In genomic region chr9:105912868-105913516, GRCh38 we compare ENCODE assay signal across 16 cellular contexts.
DNase-seq lines count a peak whose midpoint lies in the region; ATAC-seq and TF ChIP-seq lines count a peak whose summit lies in the region.
"Had no signal": no experiment of that assay in that cellular context is flagged by ENCODE, and none has a peak within 500 bp of the region (broad histone marks: within the 10 kb centered on the region; RNA-seq: fewer than 3 reads in every experiment).

No MANE protein-coding gene starts in this region.

- CTCF ChIA-PET in RWPE1 (lab: Yijun Ruan, JAX), result interaction anchor here (0.5 to 1.0 kb wide), 3 partner anchors 12 to 955 kb away, joined by 3 to 4 read pairs (median 3); no protein-coding TSS in a partner anchor

- no peak for TF ChIP-seq CTCF in RWPE1 (conservative IDR thresholded peaks at IDR 0.05; ENCODE audit: low read depth)

- no peak for ATAC-seq in GM19395 (IDR thresholded peaks at IDR 0.05; ENCODE audit: unreplicated experiment)
- ATAC-seq: activated CD4-positive, CD25-positive, alpha-beta regulatory T cell treated with anti-CD3 and anti-CD28 coated beads, Interleukin-2, amount 50 U/mL, for 24 hours; GM12878 had no signal

- no peak overlapping the region for H3K27ac ChIP-seq in RWPE1
- H3K27ac ChIP-seq: spleen had no signal

- DNase-seq in DMS153 (lab: John Stamatoyannopoulos, UW) (peak; percentile 58), HuH-7 (ENCODE audit: low spot score) (peak; percentile 11), RWPE1 (ENCODE audit: low spot score) (peak; percentile 88), left kidney (ENCODE audit: low read depth, low spot score) (peak; percentile 60)
- no peak for DNase-seq in stimulated activated CD4-positive, alpha-beta T cell treated with anti-CD3 and anti-CD28 coated beads, Interleukin-15, amount 100 ng/mL, for 24 hours
- no peak for DNase-seq in activated CD4-positive, alpha-beta T cell treated with anti-CD3 and anti-CD28 coated beads, Interleukin-2, amount 50 U/mL, for 4 hours
- no peak for DNase-seq in activated CD4-positive, alpha-beta T cell treated with anti-CD3 and anti-CD28 coated beads for 1 hour
- DNase-seq: DMS79 treated with DMSO at 0.1 percent for 48 hours, immature natural killer cell, MM.1S, NCI-H2227 treated with DMSO at 0.1 percent for 48 hours, OCI-M1, spleen had no signal

- POLR2A ChIA-PET in RWPE1 (lab: Yijun Ruan, JAX; ENCODE audit: low non-redundant PET), result no interaction called here

Comparison
In these comparisons a context has a peak if more than half of its experiments do, and no peak if none do; other contexts are left out.
1. DNase-seq: peak in DMS153 (single experiment), HuH-7 (single experiment), RWPE1 (single experiment) and left kidney (single experiment); none in stimulated activated CD4-positive, alpha-beta T cell treated with anti-CD3 and anti-CD28 coated beads, Interleukin-15, amount 100 ng/mL, for 24 hours (single experiment), activated CD4-positive, alpha-beta T cell treated with anti-CD3 and anti-CD28 coated beads, Interleukin-2, amount 50 U/mL, for 4 hours (0 of 2) and activated CD4-positive, alpha-beta T cell treated with anti-CD3 and anti-CD28 coated beads for 1 hour (single experiment).